Comparison of ENCODE assay signal across 9 cellular contexts in genomic region chr7:11343818-11344413, GRCh38.
A peak's percentile ranks its signal among the peaks of the same experiment; 100 is the strongest.
DNase-seq lines count a peak whose midpoint lies in the region; ATAC-seq and TF ChIP-seq lines count a peak whose summit lies in the region.
"Had no signal": no experiment of that assay in that cellular context is flagged by ENCODE, and none has a peak within 500 bp of the region (broad histone marks: within the 10 kb centered on the region; RNA-seq: fewer than 3 reads in every experiment).

No MANE protein-coding gene starts in this region.

- CTCF ChIA-PET in Calu3 (lab: Charles Lee) = interaction anchor here (1.0 kb wide), 1 partner anchor 9 kb away, joined by 3 read pairs; no protein-coding TSS in a partner anchor

- H3K27me3 ChIP-seq in WERI-Rb-1 (ENCODE audit: insufficient read depth, low read depth, severe bottlenecking) = no peaks in the 10 kb centered on the region
- no peaks in the 10 kb centered on the region for H3K27me3 ChIP-seq in iPS DF 6.9 (ENCODE audit: control insufficient read depth, insufficient read depth, low read length)
- H3K27me3 ChIP-seq in tibial artery = no peaks in the 10 kb centered on the region

- peaks cover 9% of the 10 kb centered on the region for H3K4me1 Mint-ChIP-seq in Calu3 (ENCODE audit: low read depth, unreplicated experiment)

- no peaks in the 10 kb centered on the region for H3K9me3 Mint-ChIP-seq in Calu3 (ENCODE audit: low read depth, unreplicated experiment)
- H3K9me3 Mint-ChIP-seq: T-helper 1 cell treated with Interleukin-12 subunit alpha and Interleukin-12 subunit beta and Interleukin-4 antibody, amounts not matched to agents 30 μg/mL and 1 μg/mL, for 36 hours had no signal

- H3K36me3 Mint-ChIP-seq in Calu3 (ENCODE audit: insufficient read depth, unreplicated experiment) = no peaks in the 10 kb centered on the region

- no CpG with 5 or more reads among the region's 10 CpGs for WGBS in iPS DF 6.9 (ENCODE audit: insufficient coverage, insufficient read length)

- ATAC-seq in GM21447 (IDR thresholded peaks at IDR 0.05; ENCODE audit: unreplicated experiment) (peak; percentile 71), GM21529 (IDR thresholded peaks at IDR 0.05; ENCODE audit: unreplicated experiment) (no peak)

- H3K27me3 Mint-ChIP-seq in Calu3 (ENCODE audit: unreplicated experiment) = no peaks in the 10 kb centered on the region

- H3K27ac ChIP-seq in WERI-Rb-1 = no peak overlapping the region
- H3K27ac ChIP-seq in iPS DF 6.9 (ENCODE audit: low read length) = no peak overlapping the region
- no peak overlapping the region for H3K27ac ChIP-seq in tibial artery

- BruUV-seq in Calu3 (replicated peaks; lab: Mats Ljungman, UMichigan) = no TSS peak

- H3K4me1 ChIP-seq in iPS DF 6.9 (ENCODE audit: control insufficient read depth, insufficient read depth, low read length) = no peaks in the 10 kb centered on the region
- H3K4me1 ChIP-seq in tibial artery = peaks cover 0 to 7% (median 2%) of the 10 kb centered on the region in 4 donors

- H3K9me3 ChIP-seq in WERI-Rb-1 (ENCODE audit: severe bottlenecking) (no peaks in the 10 kb centered on the region), iPS DF 6.9 (ENCODE audit: control insufficient read depth, insufficient read depth, low read length) (no peaks in the 10 kb centered on the region), tibial artery (no peaks in the 10 kb centered on the region)

- H3K27ac Mint-ChIP-seq in Calu3 (ENCODE audit: unreplicated experiment) = no peak overlapping the region
- H3K27ac Mint-ChIP-seq: T-helper 1 cell treated with Interleukin-12 subunit alpha and Interleukin-12 subunit beta and Interleukin-4 antibody, amounts not matched to agents 30 μg/mL and 1 μg/mL, for 36 hours had no signal

- intact Hi-C loops in Calu3 (cut with micrococcal nuclease; ENCODE audit: unreplicated experiment) (loop anchor here (5.0 to 10.0 kb wide), 6 partner anchors 107 to 929 kb away; partner anchors contain the start of gene PHF14), tibial artery (cut with DNase I; ENCODE audit: low total_unique reads) (no loop called here)

- DNase-seq in Calu3 (peak; percentile 31), NCI-H146 treated with DMSO at 0.1 percent for 48 hours (lab: John Stamatoyannopoulos, UW; ENCODE audit: unreplicated experiment) (peak; percentile 15), WERI-Rb-1 (no peak), iPS DF 6.9 (ENCODE audit: low read depth, low spot score) (peak; percentile 31), tibial artery (no peak)
- DNase-seq in activated CD4-positive, alpha-beta T cell treated with anti-CD3 and anti-CD28 coated beads for 4 hours = no peak

- H3K4me3 ChIP-seq in WERI-Rb-1 (ENCODE audit: low read depth, low read length) (no peak overlapping the region), iPS DF 6.9 (ENCODE audit: low read length) (no peak overlapping the region), tibial artery (no peak overlapping the region)

- peak; percentile 80 for TF ChIP-seq CTCF in Calu3 (IDR thresholded peaks at IDR 0.05; ENCODE audit: unreplicated experiment)
- TF ChIP-seq CTCF in WERI-Rb-1 (IDR thresholded peaks at IDR 0.05; ENCODE audit: low read depth, low read length) = peak; percentile 39
- peak; percentile 58 to 67 for TF ChIP-seq CTCF in tibial artery (IDR thresholded peaks at IDR 0.05)

- no peak overlapping the region for H3K4me3 Mint-ChIP-seq in Calu3 (ENCODE audit: low read depth, unreplicated experiment)
- H3K4me3 Mint-ChIP-seq: T-helper 1 cell treated with Interleukin-12 subunit alpha and Interleukin-12 subunit beta and Interleukin-4 antibody, amounts not matched to agents 30 μg/mL and 1 μg/mL, for 36 hours had no signal

- H3K36me3 ChIP-seq in WERI-Rb-1 = no peaks in the 10 kb centered on the region
- H3K36me3 ChIP-seq in iPS DF 6.9 (ENCODE audit: control insufficient read depth, insufficient read depth, low read length) = no peaks in the 10 kb centered on the region
- no peaks in the 10 kb centered on the region for H3K36me3 ChIP-seq in tibial artery

Comparison
In these comparisons a context has a peak if more than half of its experiments do, and no peak if none do; other contexts are left out.
1. DNase-seq: peak in Calu3 (single experiment), NCI-H146 treated with DMSO at 0.1 percent for 48 hours (single experiment) and iPS DF 6.9 (single experiment); none in WERI-Rb-1 (single experiment), tibial artery (0 of 2) and activated CD4-positive, alpha-beta T cell treated with anti-CD3 and anti-CD28 coated beads for 4 hours (0 of 2).
2. Peak in every context shown above with its lines, with median percentiles within 50 percentile points of each other: CTCF ChIP-seq.